8 cellular contexts compared by ENCODE assay signal in the genomic region with DNA sequence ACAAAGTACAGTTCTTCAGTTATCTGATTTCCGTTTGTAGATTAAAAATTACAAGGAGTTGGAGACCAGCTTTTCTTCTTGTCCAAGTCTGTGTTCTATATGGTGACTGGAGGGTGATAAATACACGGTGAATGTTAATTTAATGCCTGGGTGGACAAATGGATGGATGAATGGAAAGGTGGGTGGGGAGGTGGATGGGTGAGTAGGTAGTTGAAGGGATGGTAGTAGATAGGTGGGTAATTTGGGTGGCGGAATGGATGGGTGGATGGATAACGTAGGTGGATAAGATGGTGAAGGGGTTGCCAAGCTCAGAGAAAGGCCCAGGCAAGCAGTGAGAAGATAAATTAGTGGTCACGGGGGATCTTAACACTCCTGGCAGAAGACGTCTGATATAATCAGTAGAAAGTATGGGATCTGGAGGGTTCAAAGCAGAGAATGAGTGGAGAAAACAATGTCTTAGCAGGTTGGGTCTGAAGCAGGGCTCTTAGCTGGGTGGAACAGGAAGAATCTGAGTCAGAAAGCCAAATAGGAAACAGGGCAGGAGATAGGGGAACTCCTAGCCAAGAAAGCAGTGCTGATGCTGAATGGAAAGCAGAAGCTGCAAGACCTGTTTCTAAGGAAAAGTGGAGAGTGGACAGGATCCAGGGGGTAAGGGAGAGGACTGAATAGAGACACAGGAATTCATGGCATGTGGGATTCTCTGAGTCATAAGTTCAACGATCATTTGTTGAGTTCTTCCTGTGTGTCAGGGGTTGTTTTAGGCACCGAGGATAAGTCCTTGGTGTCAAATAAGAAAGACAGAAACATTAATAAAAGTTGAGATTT.
A peak's percentile ranks its signal among the peaks of the same experiment; 100 is the strongest.
DNase-seq lines count a peak whose midpoint lies in the region; ATAC-seq and FAIRE-seq lines count a peak whose summit lies in the region.

No MANE protein-coding gene starts in this region.

- DNase-seq in ELR (ENCODE audit: low read depth) (peak; percentile 99), NT2/D1 (ENCODE audit: low read depth, low spot score) (peak; percentile 59), epithelial cell of prostate (ENCODE audit: low read depth, low spot score) (peak; percentile 85), trophoblast cell (peak; percentile 92 to 95), GM19239 (ENCODE audit: insufficient read length, low spot score) (no peak)
- DNase-seq in activated effector memory CD4-positive, alpha-beta T cell treated with anti-CD3 and anti-CD28 coated beads, Interleukin-2, amount 50 U/mL, for 16 hours: no peak

- no peak overlapping the region for H3K23ac ChIP-seq in trophoblast cell (ENCODE audit: low read length)

- H3K9ac ChIP-seq in NT2/D1 (ENCODE audit: insufficient read length, low read depth) (no peak overlapping the region), trophoblast cell (ENCODE audit: low read length) (no peak overlapping the region)

- H3K14ac ChIP-seq in trophoblast cell (ENCODE audit: low read length): peak overlapping the region; percentile 28

- H3K79me2 ChIP-seq in trophoblast cell (ENCODE audit: control insufficient read depth, insufficient read depth, low read length, poor library complexity): peaks cover 3% of the 10 kb centered on the region

- H4K8ac ChIP-seq in trophoblast cell (ENCODE audit: low read depth, low read length): peak overlapping the region; percentile 3

- H2BK12ac ChIP-seq in trophoblast cell (ENCODE audit: low read length): peak overlapping the region; percentile 47

- peak overlapping the region; percentile 40 for H4K91ac ChIP-seq in trophoblast cell (ENCODE audit: low read depth, low read length)

- H3K4ac ChIP-seq in trophoblast cell (ENCODE audit: low read depth, low read length): no peak overlapping the region

- H3K27me3 ChIP-seq in NT2/D1 (ENCODE audit: insufficient read depth, insufficient read length) (peaks cover 23% of the 10 kb centered on the region), trophoblast cell (ENCODE audit: insufficient read depth, low read length) (no peaks in the 10 kb centered on the region)

- no peak overlapping the region for H3K18ac ChIP-seq in trophoblast cell (ENCODE audit: low read length)

- H3K9me3 ChIP-seq in NT2/D1 (ENCODE audit: insufficient read depth, low read length): no peaks in the 10 kb centered on the region
- H3K9me3 ChIP-seq in trophoblast cell (ENCODE audit: insufficient read depth, low read depth, low read length): no peaks in the 10 kb centered on the region

- no peak for FAIRE-seq in GM19239 (lab: Jason Lieb, UNC)

- H3K36me3 ChIP-seq in NT2/D1 (ENCODE audit: insufficient read depth, insufficient read length, low read length): no peaks in the 10 kb centered on the region
- no peaks in the 10 kb centered on the region for H3K36me3 ChIP-seq in trophoblast cell (ENCODE audit: control insufficient read depth in 1 of 2, insufficient read depth in 2 of 2, low read length in 2 of 2)

- H2AK5ac ChIP-seq in trophoblast cell (ENCODE audit: low read length): peak overlapping the region; percentile 36

- H2BK120ac ChIP-seq in trophoblast cell (ENCODE audit: insufficient read depth, low read length, poor library complexity): peak overlapping the region; percentile 64

- H2BK5ac ChIP-seq in trophoblast cell (ENCODE audit: low read depth, low read length, poor library complexity): peak overlapping the region; percentile 70

- 100% methylated on average over 2 of the region's 8 CpGs for WGBS in trophoblast cell (ENCODE audit: extremely low coverage, insufficient coverage, insufficient read length)

- peaks cover 38% of the 10 kb centered on the region for H3K79me1 ChIP-seq in trophoblast cell (ENCODE audit: low read length)

- H3K4me2 ChIP-seq in trophoblast cell (ENCODE audit: low read length): no peak overlapping the region

- peaks cover 5% of the 10 kb centered on the region for H3K4me1 ChIP-seq in NT2/D1 (ENCODE audit: insufficient read depth, insufficient read length)
- peaks cover 28 to 41% of the 10 kb centered on the region in 2 experiments for H3K4me1 ChIP-seq in trophoblast cell (ENCODE audit: control insufficient read depth in 1 of 2, insufficient read depth in 2 of 2, low read length in 2 of 2)

- H3K27ac ChIP-seq in epithelial cell of prostate (peak overlapping the region; percentile 82), trophoblast cell (ENCODE audit: low read depth, low read length) (peak overlapping the region; percentile 70)

- ATAC-seq in GM19397 (IDR thresholded peaks at IDR 0.05; ENCODE audit: unreplicated experiment) (no peak), GM18870 (IDR thresholded peaks at IDR 0.05; ENCODE audit: unreplicated experiment) (no peak)

- H4K12ac ChIP-seq in trophoblast cell (ENCODE audit: low read depth, low read length): no peak overlapping the region

- H3K4me3 ChIP-seq in NT2/D1 (ENCODE audit: insufficient read length, low read depth): no peak overlapping the region
- H3K4me3 ChIP-seq in trophoblast cell (ENCODE audit: low read depth, low read length): no peak overlapping the region

- H2AFZ ChIP-seq in trophoblast cell (ENCODE audit: insufficient read depth, low read length, poor library complexity): no peak overlapping the region

Comparison
In these comparisons a context has a peak if more than half of its experiments do, and no peak if none do; other contexts are left out.
1. DNase-seq: peak in ELR (single experiment), NT2/D1 (single experiment), epithelial cell of prostate (single experiment) and trophoblast cell (2 of 2); none in activated effector memory CD4-positive, alpha-beta T cell treated with anti-CD3 and anti-CD28 coated beads, Interleukin-2, amount 50 U/mL, for 16 hours (single experiment) and GM19239 (single experiment).